Comparison of ENCODE assay signal across 10 cellular contexts in genomic region chr3:188214442-188214841, GRCh38.
A peak's percentile ranks its signal among the peaks of the same experiment; 100 is the strongest.
DNase-seq lines count a peak whose midpoint lies in the region; ATAC-seq and TF ChIP-seq lines count a peak whose summit lies in the region.
"Had no signal": no experiment of that assay in that cellular context is flagged by ENCODE, and none has a peak within 500 bp of the region (broad histone marks: within the 10 kb centered on the region; RNA-seq: fewer than 3 reads in every experiment).

No MANE protein-coding gene starts in this region.

- H3K27me3 ChIP-seq in upper lobe of left lung = no peaks in the 10 kb centered on the region
- H3K27me3 ChIP-seq: foreskin keratinocyte had no signal

- peak overlapping the region; percentile 48 for H3K27ac ChIP-seq in VCaP
- peak overlapping the region; percentile 36 to 88 (median 58) for H3K27ac ChIP-seq in upper lobe of left lung
- H3K27ac ChIP-seq: foreskin keratinocyte had no signal

- TF ChIP-seq EP300 in upper lobe of left lung (IDR thresholded peaks at IDR 0.05) = no peak

- peak overlapping the region in 2 of 4 donors; percentile 2 to 18 for H3K4me3 ChIP-seq in upper lobe of left lung

- peak; percentile 15 for ATAC-seq in left lobe of liver
- ATAC-seq in upper lobe of left lung (ENCODE audit: low FRiP score in 2 of 2) = peak; percentile 57 to 58
- ATAC-seq in GM21367 (IDR thresholded peaks at IDR 0.05; ENCODE audit: unreplicated experiment) = no peak
- ATAC-seq: foreskin keratinocyte had no signal

- peaks cover 26 to 54% (median 43%) of the 10 kb centered on the region in 4 donors for H3K4me1 ChIP-seq in upper lobe of left lung
- H3K4me1 ChIP-seq: foreskin keratinocyte had no signal

- no peaks in the 10 kb centered on the region for H3K36me3 ChIP-seq in upper lobe of left lung

- no peak for TF ChIP-seq POLR2A in upper lobe of left lung (IDR thresholded peaks at IDR 0.05)

- TF ChIP-seq CTCF in VCaP (conservative IDR thresholded peaks at IDR 0.05) (no peak), upper lobe of left lung (IDR thresholded peaks at IDR 0.05) (no peak)

- 44 to 82% methylated on average over 1 of the region's 1 CpG for WGBS in upper lobe of left lung, 2 donors

- no peaks in the 10 kb centered on the region for H3K9me3 ChIP-seq in upper lobe of left lung

- DNase-seq in NCI-H510A treated with DMSO at 0.1 percent for 48 hours (lab: John Stamatoyannopoulos, UW) (peak; percentile 68), NCI-H510A (lab: John Stamatoyannopoulos, UW) (no peak), left lobe of liver (ENCODE audit: low spot score) (no peak), upper lobe of left lung (peak in 1 of 2 donors; percentile 62), epidermal melanocyte (ENCODE audit: insufficient read length, low spot score) (no peak), NCI-H128 (lab: John Stamatoyannopoulos, UW; ENCODE audit: unreplicated experiment) (no peak)
- DNase-seq: 8988T, foreskin keratinocyte had no signal
